Comparison of ENCODE assay signal across 29 cellular contexts in the genomic region with DNA sequence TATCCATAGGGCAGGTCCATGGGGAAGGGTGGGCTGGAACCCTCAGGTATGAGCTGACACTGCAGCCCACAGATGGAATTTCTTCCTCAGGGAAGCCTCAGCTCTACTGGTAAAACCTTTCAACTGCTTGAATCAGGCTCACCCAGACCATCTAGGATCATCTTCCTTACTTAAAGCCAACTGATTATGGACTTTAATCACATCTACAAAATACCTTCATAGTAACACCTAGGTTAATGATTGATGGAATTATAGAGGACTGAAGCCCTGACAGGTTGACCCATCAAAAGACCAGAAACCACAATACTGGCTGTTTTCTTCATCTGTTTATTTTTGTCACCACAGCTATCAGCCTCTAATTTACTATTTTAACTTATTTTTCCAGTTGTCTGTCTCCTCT.
DNase-seq lines count a peak whose midpoint lies in the region; ATAC-seq lines count a peak whose summit lies in the region.
"Had no signal": no experiment of that assay in that cellular context is flagged by ENCODE, and none has a peak within 500 bp of the region (broad histone marks: within the 10 kb centered on the region; RNA-seq: fewer than 3 reads in every experiment).

No MANE protein-coding gene starts in this region.

- H3K27ac Mint-ChIP-seq in activated T-helper 17 cell treated with anti-CD3 and anti-CD28 coated beads, Interleukin-2, amount 50 U/mL, for 72 hours, result no peak overlapping the region
- H3K27ac Mint-ChIP-seq: B cell; CD14-positive monocyte; CD4-positive, alpha-beta memory T cell; CD4-positive, alpha-beta T cell; CD4-positive, CD25-positive, alpha-beta regulatory T cell; CD8-positive, alpha-beta T cell had no signal

- no peaks in the 10 kb centered on the region for H3K36me3 Mint-ChIP-seq in activated T-helper 17 cell treated with anti-CD3 and anti-CD28 coated beads, Interleukin-2, amount 50 U/mL, for 72 hours (ENCODE audit: low read depth)
- H3K36me3 Mint-ChIP-seq: CD14-positive monocyte; CD4-positive, alpha-beta memory T cell; CD4-positive, CD25-positive, alpha-beta regulatory T cell; CD8-positive, alpha-beta memory T cell; CD8-positive, alpha-beta T cell had no signal

- H3K27me3 Mint-ChIP-seq in activated T-helper 17 cell treated with anti-CD3 and anti-CD28 coated beads, Interleukin-2, amount 50 U/mL, for 72 hours, result no peaks in the 10 kb centered on the region
- H3K27me3 Mint-ChIP-seq: CD8-positive, alpha-beta memory T cell had no signal

- H3K9me3 Mint-ChIP-seq in activated T-helper 17 cell treated with anti-CD3 and anti-CD28 coated beads, Interleukin-2, amount 50 U/mL, for 72 hours, result peaks cover 6% of the 10 kb centered on the region
- H3K9me3 Mint-ChIP-seq: CD8-positive, alpha-beta T cell had no signal

- DNase-seq in LoVo (ENCODE audit: low spot score), result peak; percentile 66
- peak; percentile 17 for DNase-seq in SW480 (ENCODE audit: low spot score)
- no peak for DNase-seq in left lobe of liver (ENCODE audit: low spot score)
- no peak for DNase-seq in OCI-M2 (lab: John Stamatoyannopoulos, UW; ENCODE audit: unreplicated experiment)
- DNase-seq in left ventricle myocardium superior, result no peak
- DNase-seq: 8988T; ACHN; AML-193; BE2C; C1 segment of cervical spinal cord; Caco-2; Calu3; CD4-positive, alpha-beta memory T cell; CD4-positive, alpha-beta T cell; CD4-positive, CD25-positive, alpha-beta regulatory T cell; CD8-positive, alpha-beta memory T cell; CD8-positive, alpha-beta T cell; COR-L47; DMS 273 treated with DMSO at 0.1 percent for 48 hours; DMS153; DMS53; DMS79; DMS79 treated with DMSO at 0.1 percent for 48 hours; DND-41; EL had no signal

- no peaks in the 10 kb centered on the region for H3K4me1 Mint-ChIP-seq in activated T-helper 17 cell treated with anti-CD3 and anti-CD28 coated beads, Interleukin-2, amount 50 U/mL, for 72 hours
- H3K4me1 Mint-ChIP-seq: B cell; CD14-positive monocyte; CD4-positive, alpha-beta memory T cell; CD4-positive, CD25-positive, alpha-beta regulatory T cell; CD8-positive, alpha-beta memory T cell had no signal

- intact Hi-C loops in left ventricle myocardium superior (cut with micrococcal nuclease), result no loop called here

- ATAC-seq in left lobe of liver (peak; percentile 93), left ventricle myocardium superior (no peak)
- no peak for ATAC-seq in activated T-helper 17 cell treated with anti-CD3 and anti-CD28 coated beads, Interleukin-2, amount 50 U/mL, for 72 hours (replicated peaks)
- ATAC-seq: A549; CD8-positive, alpha-beta T cell had no signal

- H3K4me3 Mint-ChIP-seq in activated T-helper 17 cell treated with anti-CD3 and anti-CD28 coated beads, Interleukin-2, amount 50 U/mL, for 72 hours, result no peak overlapping the region
- H3K4me3 Mint-ChIP-seq: B cell; CD14-positive monocyte; CD4-positive, alpha-beta memory T cell; CD4-positive, alpha-beta T cell; CD4-positive, CD25-positive, alpha-beta regulatory T cell; CD8-positive, alpha-beta memory T cell; CD8-positive, alpha-beta T cell had no signal

Comparison
In these comparisons a context has a peak if more than half of its experiments do, and no peak if none do; other contexts are left out.
1. DNase-seq: peak in LoVo (single experiment) and SW480 (single experiment); none in left lobe of liver (single experiment), OCI-M2 (single experiment) and left ventricle myocardium superior (single experiment).